20 cellular contexts compared by ENCODE assay signal in genomic region chr1:68324316-68324715, GRCh38.
DNase-seq lines count a peak whose midpoint lies in the region; ATAC-seq and TF ChIP-seq lines count a peak whose summit lies in the region.
"Had no signal": no experiment of that assay in that cellular context is flagged by ENCODE, and none has a peak within 500 bp of the region (broad histone marks: within the 10 kb centered on the region; RNA-seq: fewer than 3 reads in every experiment).

No MANE protein-coding gene starts in this region.

- ATAC-seq in HCT116, result no peak
- ATAC-seq in gastroesophageal sphincter, result no peak
- ATAC-seq: GM12878 had no signal

- no peaks in the 10 kb centered on the region for H3K9me2 ChIP-seq in HCT116 (ENCODE audit: insufficient read depth)

- POLR2A ChIA-PET in HCT116 (lab: Charles Lee), result no interaction called here

- TF ChIP-seq RAD21 in HCT116 (IDR thresholded peaks at IDR 0.05; ENCODE audit: low read depth), result no peak

- H3K4me3 ChIP-seq in HCT116 (replicated peaks in 1 of 2; ENCODE audit: low read depth in 1 of 2, low read length in 2 of 2) (no peak overlapping the region), gastroesophageal sphincter (no peak overlapping the region), neural progenitor cell (no peak overlapping the region)
- H3K4me3 ChIP-seq: GM12878 had no signal

- TF ChIP-seq CTCF in HCT116 (IDR thresholded peaks at IDR 0.05 in 2 of 3, conservative IDR thresholded peaks at IDR 0.05 in 1 of 3; ENCODE audit: borderline replicate concordance in 1 of 3, insufficient read depth in 1 of 3, low read depth in 2 of 3, low read length in 2 of 3) (no peak), gastroesophageal sphincter (IDR thresholded peaks at IDR 0.05) (no peak), neural progenitor cell (IDR thresholded peaks at IDR 0.05) (no peak)

- H3K4me2 ChIP-seq in HCT116 (ENCODE audit: low read length) (no peak overlapping the region), neural progenitor cell (no peak overlapping the region)

- H3K27me3 Mint-ChIP-seq in neural progenitor cell (ENCODE audit: insufficient read depth, low read depth), result peaks cover 4% of the 10 kb centered on the region
- no peaks in the 10 kb centered on the region for H3K27me3 Mint-ChIP-seq in activated T-cell treated with anti-CD3 and anti-CD28 coated beads, Interleukin-2, amount 50 U/mL, for 24 hours
- H3K27me3 Mint-ChIP-seq: CD4-positive, CD25-positive, alpha-beta regulatory T cell had no signal

- H2AFZ ChIP-seq in HCT116 (ENCODE audit: low read depth, low read length, poor library complexity, severe bottlenecking), result peak overlapping the region; percentile 83
- no peak overlapping the region for H2AFZ ChIP-seq in neural progenitor cell (replicated peaks)

- H3K9me3 ChIP-seq in HCT116 (ENCODE audit: control insufficient read depth in 1 of 2, insufficient read depth in 1 of 2, low read depth in 1 of 2, low read length in 2 of 2) (no peaks in the 10 kb centered on the region), gastroesophageal sphincter (no peaks in the 10 kb centered on the region), neural progenitor cell (ENCODE audit: low read depth) (no peaks in the 10 kb centered on the region)
- H3K9me3 ChIP-seq: BE2C had no signal

- H3K79me2 ChIP-seq in HCT116 (ENCODE audit: insufficient read depth, low read length) (no peaks in the 10 kb centered on the region), neural progenitor cell (ENCODE audit: low read depth) (no peaks in the 10 kb centered on the region)

- H3K36me3 ChIP-seq in HCT116 (ENCODE audit: control insufficient read depth in 1 of 2, insufficient read depth in 2 of 2, low read length in 2 of 2) (no peaks in the 10 kb centered on the region), gastroesophageal sphincter (no peaks in the 10 kb centered on the region), neural progenitor cell (no peaks in the 10 kb centered on the region)
- H3K36me3 ChIP-seq: BE2C had no signal

- TF ChIP-seq EP300 in gastroesophageal sphincter (IDR thresholded peaks at IDR 0.05), result no peak

- H3K4me1 Mint-ChIP-seq in neural progenitor cell, result peaks cover 40% of the 10 kb centered on the region
- H3K4me1 Mint-ChIP-seq in activated T-cell treated with anti-CD3 and anti-CD28 coated beads, Interleukin-2, amount 50 U/mL, for 24 hours (ENCODE audit: low read depth), result no peaks in the 10 kb centered on the region
- H3K4me1 Mint-ChIP-seq: CD4-positive, CD25-positive, alpha-beta regulatory T cell; CD8-positive, alpha-beta memory T cell had no signal

- H3K27me3 ChIP-seq in HCT116 (ENCODE audit: insufficient read depth, low read length) (no peaks in the 10 kb centered on the region), gastroesophageal sphincter (no peaks in the 10 kb centered on the region), neural progenitor cell (no peaks in the 10 kb centered on the region)
- H3K27me3 ChIP-seq: BE2C had no signal

- no peak overlapping the region; the same call in 1 of the 2 replicates for H3K27ac ChIP-seq in HCT116 (ENCODE audit: low read depth, low read length)
- H3K27ac ChIP-seq in gastroesophageal sphincter, result peak overlapping the region in 3 of 4 donors; percentile 71 to 86 (median 75)
- H3K27ac ChIP-seq in neural progenitor cell, result no peak overlapping the region
- H3K27ac ChIP-seq: HL-60 had no signal

- intact Hi-C loops in HCT116 (cut with micrococcal nuclease), result loop anchor here (5.0 kb wide), 1 partner anchor 152 kb away; no protein-coding TSS in a partner anchor

- WGBS in gastroesophageal sphincter (ENCODE audit: low coverage in 1 of 2), 2 donors, result 88% methylated on average over 2 of the region's 2 CpGs; no CpG with 5 or more reads in 1 of the 2 donors

- peaks cover 17% of the 10 kb centered on the region for H3F3A ChIP-seq in neural progenitor cell (ENCODE audit: low read depth)

- H3K4me3 Mint-ChIP-seq in neural progenitor cell, result no peak overlapping the region
- H3K4me3 Mint-ChIP-seq in activated T-cell treated with anti-CD3 and anti-CD28 coated beads, Interleukin-2, amount 50 U/mL, for 24 hours, result no peak overlapping the region
- H3K4me3 Mint-ChIP-seq: CD4-positive, CD25-positive, alpha-beta regulatory T cell; CD8-positive, alpha-beta memory T cell; H9 had no signal

- H3K9me3 Mint-ChIP-seq in neural progenitor cell, result peaks cover 2% of the 10 kb centered on the region
- no peaks in the 10 kb centered on the region for H3K9me3 Mint-ChIP-seq in activated T-cell treated with anti-CD3 and anti-CD28 coated beads, Interleukin-2, amount 50 U/mL, for 24 hours
- H3K9me3 Mint-ChIP-seq: H9 had no signal

- H4K20me1 ChIP-seq in HCT116 (ENCODE audit: insufficient read depth) (no peaks in the 10 kb centered on the region), neural progenitor cell (ENCODE audit: low read depth) (no peaks in the 10 kb centered on the region)

- H3K4me1 ChIP-seq in HCT116 (ENCODE audit: control insufficient read depth in 1 of 2, insufficient read depth in 2 of 2, low read length in 2 of 2) (peaks cover 40 to 43% of the 10 kb centered on the region in 2 experiments), gastroesophageal sphincter (peaks cover 16 to 73% (median 26%) of the 10 kb centered on the region in 3 donors), neural progenitor cell (peaks cover 20% of the 10 kb centered on the region)
- H3K4me1 ChIP-seq: BE2C had no signal

- no peak for TF ChIP-seq POLR2A in HCT116 (IDR thresholded peaks at IDR 0.05; ENCODE audit: borderline replicate concordance, extremely low read depth, insufficient read depth, insufficient read length)
- no peak for TF ChIP-seq POLR2A in gastroesophageal sphincter (IDR thresholded peaks at IDR 0.05)

- H3K27ac Mint-ChIP-seq in neural progenitor cell, result peak overlapping the region; percentile 62
- no peak overlapping the region for H3K27ac Mint-ChIP-seq in activated T-cell treated with anti-CD3 and anti-CD28 coated beads, Interleukin-2, amount 50 U/mL, for 24 hours
- H3K27ac Mint-ChIP-seq: CD4-positive, CD25-positive, alpha-beta regulatory T cell; CD8-positive, alpha-beta memory T cell; H9 had no signal

- H3K36me3 Mint-ChIP-seq in neural progenitor cell, result no peaks in the 10 kb centered on the region
- H3K36me3 Mint-ChIP-seq in activated T-cell treated with anti-CD3 and anti-CD28 coated beads, Interleukin-2, amount 50 U/mL, for 24 hours (ENCODE audit: low read depth), result no peaks in the 10 kb centered on the region
- H3K36me3 Mint-ChIP-seq: CD4-positive, CD25-positive, alpha-beta regulatory T cell; CD8-positive, alpha-beta memory T cell had no signal

- RAD21 ChIA-PET in HCT116 (lab: Charles Lee; ENCODE audit: low non-redundant PET in 1 of 2, low total read pairs in 2 of 2, uncharacterized antibody in 2 of 2, unreplicated experiment in 2 of 2), result no interaction called here

- H3K9ac ChIP-seq in HCT116 (ENCODE audit: low read length), result no peak overlapping the region
- H3K9ac ChIP-seq in neural progenitor cell, result no peak overlapping the region

- BruUV-seq in HCT116 (replicated peaks; lab: Mats Ljungman, UMichigan), result no TSS peak

- CTCF ChIA-PET in HCT116 (lab: Charles Lee), result interaction anchor here (0.6 to 2.2 kb wide), 4 partner anchors 19 to 474 kb away, joined by 3 to 8 read pairs (median 4); no protein-coding TSS in a partner anchor

- DNase-seq in HCT116 (ENCODE audit: low read depth, low spot score) (no peak), neural progenitor cell (ENCODE audit: low spot score) (no peak), NCI-H1436 (lab: John Stamatoyannopoulos, UW) (no peak), Ammon's horn (ENCODE audit: low spot score) (no peak)
- DNase-seq in activated T-cell treated with anti-CD3 and anti-CD28 coated beads, Interleukin-2, amount 50 U/mL, for 24 hours, result no peak
- no peak for DNase-seq in stimulated activated CD4-positive, alpha-beta T cell treated with anti-CD3 and anti-CD28 coated beads, Interleukin-12 subunit alpha, Interleukin-12 subunit beta, amount 100 ng/mL, for 4 hours
- DNase-seq: 8988T; BE2C; C1 segment of cervical spinal cord; CD4-positive, CD25-positive, alpha-beta regulatory T cell; CD8-positive, alpha-beta memory T cell; COR-L47; DMS 273 treated with DMSO at 0.1 percent for 48 hours; DMS53; DND-41; EL; H9 had no signal

TF ChIP-seq in HCT116, 20 proteins besides CTCF, POLR2A, EP300 and RAD21:
- TF ChIP-seq SIN3A (IDR thresholded peaks at IDR 0.05; ENCODE audit: low read depth), result no peak
- no peak for TF ChIP-seq CBX3 (IDR thresholded peaks at IDR 0.05; ENCODE audit: low read depth)
- TF ChIP-seq MAX (IDR thresholded peaks at IDR 0.05), result no peak
- TF ChIP-seq JUND (IDR thresholded peaks at IDR 0.05), result no peak
- no peak for TF ChIP-seq TCF7L2 (IDR thresholded peaks at IDR 0.05; ENCODE audit: borderline replicate concordance, extremely low read depth, insufficient read depth, insufficient read length)
- TF ChIP-seq CEBPB (IDR thresholded peaks at IDR 0.05; ENCODE audit: low read depth), result no peak
- TF ChIP-seq YY1 (IDR thresholded peaks at IDR 0.05; ENCODE audit: extremely low read depth, insufficient replicate concordance, low read depth, low read length), result no peak

Comparison
In these comparisons a context has a peak if more than half of its experiments do, and no peak if none do; other contexts are left out.
1. H3K27ac ChIP-seq: peak in gastroesophageal sphincter (3 of 4); none in HCT116 (single experiment) and neural progenitor cell (single experiment).